Comparison of ENCODE assay signal across 1 cellular context in genomic region chr19:38700933-38701454, GRCh38.
TF ChIP-seq lines count a peak whose summit lies in the region.

No MANE protein-coding gene starts in this region.

TF ChIP-seq in GM23338, 12 proteins besides CTCF, POLR2A, EP300 and RAD21:
- TF ChIP-seq, protein P1, sequence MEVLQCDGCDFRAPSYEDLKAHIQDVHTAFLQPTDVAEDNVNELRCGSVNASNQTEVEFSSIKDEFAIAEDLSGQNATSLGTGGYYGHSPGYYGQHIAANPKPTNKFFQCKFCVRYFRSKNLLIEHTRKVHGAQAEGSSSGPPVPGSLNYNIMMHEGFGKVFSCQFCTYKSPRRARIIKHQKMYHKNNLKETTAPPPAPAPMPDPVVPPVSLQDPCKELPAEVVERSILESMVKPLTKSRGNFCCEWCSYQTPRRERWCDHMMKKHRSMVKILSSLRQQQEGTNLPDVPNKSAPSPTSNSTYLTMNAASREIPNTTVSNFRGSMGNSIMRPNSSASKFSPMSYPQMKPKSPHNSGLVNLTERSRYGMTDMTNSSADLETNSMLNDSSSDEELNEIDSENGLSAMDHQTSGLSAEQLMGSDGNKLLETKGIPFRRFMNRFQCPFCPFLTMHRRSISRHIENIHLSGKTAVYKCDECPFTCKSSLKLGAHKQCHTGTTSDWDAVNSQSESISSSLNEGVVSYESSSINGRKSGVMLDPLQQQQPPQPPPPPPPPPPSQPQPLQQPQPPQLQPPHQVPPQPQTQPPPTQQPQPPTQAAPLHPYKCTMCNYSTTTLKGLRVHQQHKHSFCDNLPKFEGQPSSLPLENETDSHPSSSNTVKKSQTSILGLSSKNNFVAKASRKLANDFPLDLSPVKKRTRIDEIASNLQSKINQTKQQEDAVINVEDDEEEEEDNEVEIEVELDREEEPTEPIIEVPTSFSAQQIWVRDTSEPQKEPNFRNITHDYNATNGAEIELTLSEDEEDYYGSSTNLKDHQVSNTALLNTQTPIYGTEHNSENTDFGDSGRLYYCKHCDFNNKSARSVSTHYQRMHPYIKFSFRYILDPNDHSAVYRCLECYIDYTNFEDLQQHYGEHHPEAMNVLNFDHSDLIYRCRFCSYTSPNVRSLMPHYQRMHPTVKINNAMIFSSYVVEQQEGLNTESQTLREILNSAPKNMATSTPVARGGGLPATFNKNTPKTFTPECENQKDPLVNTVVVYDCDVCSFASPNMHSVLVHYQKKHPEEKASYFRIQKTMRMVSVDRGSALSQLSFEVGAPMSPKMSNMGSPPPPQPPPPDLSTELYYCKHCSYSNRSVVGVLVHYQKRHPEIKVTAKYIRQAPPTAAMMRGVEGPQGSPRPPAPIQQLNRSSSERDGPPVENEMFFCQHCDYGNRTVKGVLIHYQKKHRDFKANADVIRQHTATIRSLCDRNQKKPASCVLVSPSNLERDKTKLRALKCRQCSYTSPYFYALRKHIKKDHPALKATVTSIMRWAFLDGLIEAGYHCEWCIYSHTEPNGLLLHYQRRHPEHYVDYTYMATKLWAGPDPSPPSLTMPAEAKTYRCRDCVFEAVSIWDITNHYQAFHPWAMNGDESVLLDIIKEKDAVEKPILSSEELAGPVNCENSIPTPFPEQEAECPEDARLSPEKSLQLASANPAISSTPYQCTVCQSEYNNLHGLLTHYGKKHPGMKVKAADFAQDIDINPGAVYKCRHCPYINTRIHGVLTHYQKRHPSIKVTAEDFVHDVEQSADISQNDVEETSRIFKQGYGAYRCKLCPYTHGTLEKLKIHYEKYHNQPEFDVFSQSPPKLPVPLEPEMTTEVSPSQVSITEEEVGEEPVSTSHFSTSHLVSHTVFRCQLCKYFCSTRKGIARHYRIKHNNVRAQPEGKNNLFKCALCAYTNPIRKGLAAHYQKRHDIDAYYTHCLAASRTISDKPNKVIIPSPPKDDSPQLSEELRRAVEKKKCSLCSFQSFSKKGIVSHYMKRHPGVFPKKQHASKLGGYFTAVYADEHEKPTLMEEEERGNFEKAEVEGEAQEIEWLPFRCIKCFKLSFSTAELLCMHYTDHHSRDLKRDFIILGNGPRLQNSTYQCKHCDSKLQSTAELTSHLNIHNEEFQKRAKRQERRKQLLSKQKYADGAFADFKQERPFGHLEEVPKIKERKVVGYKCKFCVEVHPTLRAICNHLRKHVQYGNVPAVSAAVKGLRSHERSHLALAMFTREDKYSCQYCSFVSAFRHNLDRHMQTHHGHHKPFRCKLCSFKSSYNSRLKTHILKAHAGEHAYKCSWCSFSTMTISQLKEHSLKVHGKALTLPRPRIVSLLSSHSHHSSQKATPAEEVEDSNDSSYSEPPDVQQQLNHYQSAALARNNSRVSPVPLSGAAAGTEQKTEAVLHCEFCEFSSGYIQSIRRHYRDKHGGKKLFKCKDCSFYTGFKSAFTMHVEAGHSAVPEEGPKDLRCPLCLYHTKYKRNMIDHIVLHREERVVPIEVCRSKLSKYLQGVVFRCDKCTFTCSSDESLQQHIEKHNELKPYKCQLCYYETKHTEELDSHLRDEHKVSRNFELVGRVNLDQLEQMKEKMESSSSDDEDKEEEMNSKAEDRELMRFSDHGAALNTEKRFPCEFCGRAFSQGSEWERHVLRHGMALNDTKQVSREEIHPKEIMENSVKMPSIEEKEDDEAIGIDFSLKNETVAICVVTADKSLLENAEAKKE (CRISPR knock-in tag; IDR thresholded peaks at IDR 0.05) = no peak
- no peak for TF ChIP-seq JUNB (IDR thresholded peaks at IDR 0.05; ENCODE audit: unreplicated experiment)
- no peak for TF ChIP-seq EZH2phosphoT487 (IDR thresholded peaks at IDR 0.05; ENCODE audit: unreplicated experiment)
- TF ChIP-seq CREB1 (CRISPR knock-in tag; IDR thresholded peaks at IDR 0.05; ENCODE audit: low read depth) = no peak
- TF ChIP-seq ZNF114 (CRISPR knock-in tag; IDR thresholded peaks at IDR 0.05) = no peak
- TF ChIP-seq ZNF331 (CRISPR knock-in tag; IDR thresholded peaks at IDR 0.05; ENCODE audit: low read depth) = no peak
- no peak for TF ChIP-seq POLR2AphosphoS5 (IDR thresholded peaks at IDR 0.05; ENCODE audit: low read depth)
- TF ChIP-seq ETS1 (IDR thresholded peaks at IDR 0.05) = no peak
- no peak for TF ChIP-seq EZH2 (IDR thresholded peaks at IDR 0.05; ENCODE audit: low read depth, unreplicated experiment)
- TF ChIP-seq REST (IDR thresholded peaks at IDR 0.05; ENCODE audit: unreplicated experiment) = no peak
- no peak for TF ChIP-seq STAT1 (IDR thresholded peaks at IDR 0.05; ENCODE audit: unreplicated experiment)
- TF ChIP-seq NANOG (IDR thresholded peaks at IDR 0.05; ENCODE audit: borderline replicate concordance) = no peak
